In the genomic region with DNA sequence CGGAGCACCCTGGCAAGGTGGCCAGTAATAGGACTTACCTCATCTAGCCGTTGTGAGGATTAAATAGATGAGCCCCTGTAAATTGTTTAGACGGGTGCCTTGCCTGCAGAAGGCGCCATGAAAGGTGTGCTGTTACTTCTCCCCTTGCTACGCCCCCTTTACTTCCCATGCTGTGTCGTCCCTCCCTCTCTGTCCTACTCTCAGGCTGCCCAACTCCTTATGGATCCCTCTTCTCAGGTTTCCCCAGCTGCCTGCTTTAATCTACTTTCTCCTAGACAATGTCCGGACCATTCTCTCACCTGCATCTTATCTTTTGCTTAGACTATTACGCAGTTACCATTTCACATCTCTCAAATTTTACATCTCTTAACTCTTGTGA, we compare ENCODE assay signal across 1 cellular context.
TF ChIP-seq lines count a peak whose summit lies in the region.

No MANE protein-coding gene starts in this region.

TF ChIP-seq in H1, 55 proteins besides CTCF, POLR2A, EP300 and RAD21:
- TF ChIP-seq CHD2 (IDR thresholded peaks at IDR 0.05; ENCODE audit: low read length) (no peak), ASH2L (IDR thresholded peaks at IDR 0.05; ENCODE audit: low read length) (no peak)
